ENCODE assay signal across 19 cellular contexts in the genomic region with DNA sequence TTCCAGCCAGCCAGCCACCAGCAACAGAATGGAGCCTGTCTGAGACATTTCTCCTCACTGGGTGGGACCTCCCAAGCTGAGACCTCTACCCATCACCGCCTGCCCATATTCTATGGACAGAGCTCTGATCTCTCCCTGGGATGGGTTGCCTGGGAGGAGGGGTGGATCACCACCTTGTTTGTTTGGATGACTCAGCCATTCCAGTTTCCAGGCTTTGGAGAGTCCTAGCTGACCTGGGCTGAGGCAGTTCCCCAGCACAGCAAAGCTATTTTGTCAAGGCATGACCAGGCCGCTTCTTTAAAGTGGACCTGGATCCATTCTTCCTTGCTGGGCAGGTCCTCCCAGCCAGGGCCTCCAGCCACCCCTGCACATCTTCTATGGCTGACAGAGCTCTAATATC.
A peak's percentile ranks its signal among the peaks of the same experiment; 100 is the strongest.
DNase-seq lines count a peak whose midpoint lies in the region; ATAC-seq and TF ChIP-seq lines count a peak whose summit lies in the region.
"Had no signal": no experiment of that assay in that cellular context is flagged by ENCODE, and none has a peak within 500 bp of the region (broad histone marks: within the 10 kb centered on the region; RNA-seq: fewer than 3 reads in every experiment).

No MANE protein-coding gene starts in this region.

- peak overlapping the region; percentile 27 for H3K23ac ChIP-seq in neuronal stem cell (ENCODE audit: low read depth, low read length, poor library complexity)

- no peaks in the 10 kb centered on the region for H3K4me1 ChIP-seq in PC-3 (ENCODE audit: insufficient read depth, low read length)
- no peaks in the 10 kb centered on the region for H3K4me1 ChIP-seq in neuronal stem cell (ENCODE audit: control insufficient read depth in 2 of 2, insufficient read depth in 1 of 2, low read depth in 1 of 2, low read length in 2 of 2)

- POLR2A ChIA-PET in PC-3 (lab: Charles Lee; ENCODE audit: unreplicated experiment) = no interaction called here

- H3K79me1 ChIP-seq in neuronal stem cell (ENCODE audit: low read depth, low read length) = no peaks in the 10 kb centered on the region

- no peaks in the 10 kb centered on the region for H3K9me2 ChIP-seq in PC-3 (replicated peaks; ENCODE audit: low read length)

- peak; percentile 73; the same call in 1 of the 2 replicates for ATAC-seq in PC-3

- TF ChIP-seq CTCF in PC-3 (conservative IDR thresholded peaks at IDR 0.05; ENCODE audit: low read depth, low read length) (no peak), GM20000 (IDR thresholded peaks at IDR 0.05; ENCODE audit: extremely low read depth, missing control alignments) (no peak)

- no peak overlapping the region for H2AK5ac ChIP-seq in neuronal stem cell (ENCODE audit: low read depth, low read length)

- no TSS peak for BruUV-seq in PC-3 (replicated peaks; lab: Mats Ljungman, UMichigan)

- H3K9ac ChIP-seq in PC-3 (ENCODE audit: low read length) (no peak overlapping the region), neuronal stem cell (ENCODE audit: low read depth, low read length, poor library complexity) (no peak overlapping the region)

- H3K79me2 ChIP-seq in PC-3 (ENCODE audit: low read length) = no peaks in the 10 kb centered on the region

- H2AFZ ChIP-seq in PC-3 (ENCODE audit: low read length) (no peak overlapping the region), neuronal stem cell (ENCODE audit: low read length) (no peak overlapping the region)

- H2BK120ac ChIP-seq in neuronal stem cell (ENCODE audit: low read depth, low read length) = no peak overlapping the region

- no peak overlapping the region for H2BK5ac ChIP-seq in neuronal stem cell (ENCODE audit: low read length)

- no peak overlapping the region for H2BK12ac ChIP-seq in neuronal stem cell (ENCODE audit: low read length)

- no peak overlapping the region for H4K91ac ChIP-seq in neuronal stem cell (ENCODE audit: low read depth, low read length, poor library complexity)

- H3K18ac ChIP-seq in neuronal stem cell (ENCODE audit: low read length) = peak overlapping the region; percentile 53

- H3K4me3 ChIP-seq in PC-3 (ENCODE audit: low read length) (no peak overlapping the region), neuronal stem cell (ENCODE audit: low read length in 2 of 2) (no peak overlapping the region)

- CTCF ChIA-PET in PC-3 (lab: Charles Lee) = no interaction called here

- intact Hi-C loops in PC-3 (cut with micrococcal nuclease) = no loop called here

- WGBS in neuronal stem cell (ENCODE audit: extremely low coverage in 2 of 2, insufficient read length in 2 of 2, insufficient replicate concordance in 1 of 2), 2 donors = no CpG with 5 or more reads among the region's 2 CpGs

- no peaks in the 10 kb centered on the region for H3F3A ChIP-seq in PC-3 (ENCODE audit: low read length, unreplicated experiment)

- no peak overlapping the region for H3K4ac ChIP-seq in neuronal stem cell (ENCODE audit: low read length)

- H4K8ac ChIP-seq in neuronal stem cell (ENCODE audit: low read depth, low read length) = no peak overlapping the region

- no peaks in the 10 kb centered on the region; the same call in 1 of the 2 replicates for H3K9me3 ChIP-seq in PC-3 (ENCODE audit: low read length)
- H3K9me3 ChIP-seq in neuronal stem cell (replicated peaks in 1 of 2; ENCODE audit: control insufficient read depth in 2 of 2, insufficient read depth in 1 of 2, low read depth in 1 of 2, low read length in 2 of 2) = no peaks in the 10 kb centered on the region

- H3K36me3 ChIP-seq in PC-3 (ENCODE audit: low read depth, low read length) (no peaks in the 10 kb centered on the region), neuronal stem cell (replicated peaks in 1 of 2; ENCODE audit: control insufficient read depth in 2 of 2, insufficient read depth in 2 of 2, low read length in 2 of 2) (no peaks in the 10 kb centered on the region)

- peak overlapping the region; percentile 91 for H3K14ac ChIP-seq in neuronal stem cell (ENCODE audit: low read length)

- H3K4me2 ChIP-seq in PC-3 (ENCODE audit: low read length) (no peak overlapping the region), neuronal stem cell (ENCODE audit: insufficient read depth, low read length, poor library complexity, severe bottlenecking) (no peak overlapping the region)

- no peak overlapping the region for H3K27ac ChIP-seq in PC-3 (ENCODE audit: low read length)
- H3K27ac ChIP-seq in neuronal stem cell (replicated peaks; ENCODE audit: low read length) = no peak overlapping the region
- H3K27ac ChIP-seq: C4-2B had no signal

- H2BK15ac ChIP-seq in neuronal stem cell (ENCODE audit: low read length) = no peak overlapping the region

- no peaks in the 10 kb centered on the region for H4K20me1 ChIP-seq in PC-3 (ENCODE audit: low read length)

- DNase-seq in DMS53 (lab: John Stamatoyannopoulos, UW) (peak; percentile 87), H4 (ENCODE audit: low spot score) (peak; percentile 59), PC-3 (peak; percentile 11), neuronal stem cell (ENCODE audit: low spot score) (no peak), GM20000 (ENCODE audit: low spot score) (no peak), dedifferentiated amniotic fluid mesenchymal stem cell (ENCODE audit: extremely low spot score) (no peak), RKO (ENCODE audit: low spot score) (no peak), NCI-H446 treated with DMSO at 0.1 percent for 48 hours (lab: John Stamatoyannopoulos, UW) (no peak)
- DNase-seq: CD8-positive, alpha-beta memory T cell; DMS79 treated with DMSO at 0.1 percent for 48 hours; H7; KG1; MV-4-11; NCI-H1105 treated with DMSO at 0.1 percent for 48 hours; NCI-H2029 treated with DMSO at 0.1 percent for 48 hours; NCI-H345; NCI-H526; Right ventricle myocardium superior had no signal

- H3K27me3 ChIP-seq in PC-3 (ENCODE audit: low read length) = no peaks in the 10 kb centered on the region
- H3K27me3 ChIP-seq in neuronal stem cell (ENCODE audit: control insufficient read depth in 3 of 3, insufficient read depth in 3 of 3, low read depth in 1 of 3, low read length in 3 of 3) = no peaks in the 10 kb centered on the region

Comparison
In these comparisons a context has a peak if more than half of its experiments do, and no peak if none do; other contexts are left out.
1. DNase-seq: peak in DMS53 (single experiment), H4 (single experiment) and PC-3 (single experiment); none in neuronal stem cell (single experiment), GM20000 (single experiment), dedifferentiated amniotic fluid mesenchymal stem cell (single experiment), RKO (single experiment) and NCI-H446 treated with DMSO at 0.1 percent for 48 hours (single experiment).